ENCODE assay signal across 8 cellular contexts in the genomic region with DNA sequence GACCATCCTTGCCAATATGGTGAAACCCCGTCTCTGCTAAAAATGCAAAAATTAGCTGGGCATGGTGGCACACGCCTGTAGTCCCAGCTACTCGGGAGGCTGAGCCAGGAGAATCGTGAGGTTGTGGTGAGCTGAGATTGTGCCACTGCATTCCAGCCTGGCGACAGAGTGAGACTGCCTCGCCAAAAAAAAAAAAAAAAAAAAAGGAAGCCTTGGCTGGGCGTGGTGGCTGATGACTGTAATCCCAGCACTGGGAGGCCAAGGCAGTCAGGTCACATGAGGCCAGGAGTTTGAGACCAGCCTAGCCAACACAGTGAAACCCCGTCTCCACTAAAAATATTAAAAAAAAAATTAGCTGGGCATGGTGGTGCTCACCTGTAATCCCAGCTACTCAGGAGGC. TPM values are rescaled to one million over a fixed set of nuclear protein-coding genes. Genes with fewer than 3 reads are reported as not detected.
DNase-seq lines count a peak whose midpoint lies in the region; ATAC-seq, FAIRE-seq and TF ChIP-seq lines count a peak whose summit lies in the region.
"Not testable (repeated sequence)": the region's sequence is repeated elsewhere in the genome, so short reads cannot be mapped to it uniquely, and the experiment has no call there.

No MANE protein-coding gene starts in this region.

- BruUV-seq in A673 (replicated peaks; lab: Mats Ljungman, UMichigan), result not testable (repeated sequence)

- H3K27ac ChIP-seq in A673 (ENCODE audit: low read depth, low read length, poor library complexity, severe bottlenecking), result not testable (repeated sequence)

- CTCF ChIA-PET in A673 (lab: Charles Lee), result interaction anchor here (0.6 kb wide), 2 partner anchors 12 to 21 kb away, joined by 3 to 6 read pairs; no protein-coding TSS in a partner anchor

- not testable (repeated sequence) for H3K27me3 ChIP-seq in A673 (replicated peaks; ENCODE audit: insufficient read depth, low read depth, low read length, poor library complexity); bronchial epithelial cell (ENCODE audit: control insufficient read depth, insufficient read depth, low read length)

- H3K36me3 Mint-ChIP-seq in osteocyte (ENCODE audit: unreplicated experiment), result peaks cover 10% of the 10 kb centered on the region

- H3K4me3 ChIP-seq in A673 (ENCODE audit: low read depth, low read length, poor library complexity, severe bottlenecking); bronchial epithelial cell (ENCODE audit: low read depth, low read length); fibroblast of pulmonary artery (replicated peaks; ENCODE audit: low read depth, low read length): not testable (repeated sequence)

- peak; percentile 49 for ATAC-seq in SK-N-SH treated with all-trans-retinoic acid at 6 μM for 48 hours

- FAIRE-seq in bronchial epithelial cell (lab: Jason Lieb, UNC), result not testable (repeated sequence)

- H3K4me3 Mint-ChIP-seq in osteocyte (ENCODE audit: unreplicated experiment), result not testable (repeated sequence)

- not testable (repeated sequence) for H3K9me3 ChIP-seq in A673 (ENCODE audit: low read depth, low read length, poor library complexity, severe bottlenecking)

- TF ChIP-seq CTCF in A673 (conservative IDR thresholded peaks at IDR 0.05; ENCODE audit: low read depth, low read length); bronchial epithelial cell (IDR thresholded peaks at IDR 0.05; ENCODE audit: insufficient read depth, low read length, severe bottlenecking); fibroblast of pulmonary artery (IDR thresholded peaks at IDR 0.05; ENCODE audit: low read length, missing control alignments); osteocyte (IDR thresholded peaks at IDR 0.05): not testable (repeated sequence)

- peak overlapping the region; percentile 18 for H3K27ac Mint-ChIP-seq in osteocyte (ENCODE audit: unreplicated experiment)

- H3K4me1 ChIP-seq in A673 (ENCODE audit: insufficient read depth, low read length, poor library complexity, severe bottlenecking), result not testable (repeated sequence)

- POLR2A ChIA-PET in A673 (lab: Charles Lee; ENCODE audit: low non-redundant PET), result interaction anchor here (0.6 kb wide), 1 partner anchor 59 kb away, joined by 3 read pairs; no protein-coding TSS in a partner anchor

- DNase-seq in A673 (ENCODE audit: low spot score) (peak; percentile 12), GM04504 (ENCODE audit: low read depth) (peak; percentile 28), LoVo (ENCODE audit: low spot score) (peak; percentile 28), bronchial epithelial cell (ENCODE audit: low read depth) (peak; percentile 23), fibroblast of pulmonary artery (ENCODE audit: low read depth) (peak; percentile 34), iris pigment epithelial cell (ENCODE audit: low read depth) (peak; percentile 20)
- DNase-seq in osteocyte (ENCODE audit: extremely low spot score, unreplicated experiment), result not testable (repeated sequence)

- not testable (repeated sequence) for H3K9me3 Mint-ChIP-seq in osteocyte (ENCODE audit: unreplicated experiment)

- not testable (repeated sequence) for H3K36me3 ChIP-seq in A673 (ENCODE audit: insufficient read depth, low read length, poor library complexity, severe bottlenecking); bronchial epithelial cell (ENCODE audit: control insufficient read depth, insufficient read depth, low read length)

- not testable (repeated sequence) for H3K27me3 Mint-ChIP-seq in osteocyte (ENCODE audit: unreplicated experiment)

- peaks cover 33% of the 10 kb centered on the region for H3K4me1 Mint-ChIP-seq in osteocyte (ENCODE audit: unreplicated experiment)

- intact Hi-C loops in A673 (cut with micrococcal nuclease; ENCODE audit: unreplicated experiment), result not testable (repeated sequence)

RNA-seq across cellular contexts. Expression of gene CLUH, which starts 52.2 kb away (rescaled TPM):
- total RNA-seq in A673 (2021) (153 and 162 TPM in 2 replicates), bronchial epithelial cell (41.3 and 41.9 TPM in 2 replicates), osteocyte (47.0 and 49.4 TPM in 2 replicates)
